Comparison of ENCODE assay signal across 8 cellular contexts in the genomic region with DNA sequence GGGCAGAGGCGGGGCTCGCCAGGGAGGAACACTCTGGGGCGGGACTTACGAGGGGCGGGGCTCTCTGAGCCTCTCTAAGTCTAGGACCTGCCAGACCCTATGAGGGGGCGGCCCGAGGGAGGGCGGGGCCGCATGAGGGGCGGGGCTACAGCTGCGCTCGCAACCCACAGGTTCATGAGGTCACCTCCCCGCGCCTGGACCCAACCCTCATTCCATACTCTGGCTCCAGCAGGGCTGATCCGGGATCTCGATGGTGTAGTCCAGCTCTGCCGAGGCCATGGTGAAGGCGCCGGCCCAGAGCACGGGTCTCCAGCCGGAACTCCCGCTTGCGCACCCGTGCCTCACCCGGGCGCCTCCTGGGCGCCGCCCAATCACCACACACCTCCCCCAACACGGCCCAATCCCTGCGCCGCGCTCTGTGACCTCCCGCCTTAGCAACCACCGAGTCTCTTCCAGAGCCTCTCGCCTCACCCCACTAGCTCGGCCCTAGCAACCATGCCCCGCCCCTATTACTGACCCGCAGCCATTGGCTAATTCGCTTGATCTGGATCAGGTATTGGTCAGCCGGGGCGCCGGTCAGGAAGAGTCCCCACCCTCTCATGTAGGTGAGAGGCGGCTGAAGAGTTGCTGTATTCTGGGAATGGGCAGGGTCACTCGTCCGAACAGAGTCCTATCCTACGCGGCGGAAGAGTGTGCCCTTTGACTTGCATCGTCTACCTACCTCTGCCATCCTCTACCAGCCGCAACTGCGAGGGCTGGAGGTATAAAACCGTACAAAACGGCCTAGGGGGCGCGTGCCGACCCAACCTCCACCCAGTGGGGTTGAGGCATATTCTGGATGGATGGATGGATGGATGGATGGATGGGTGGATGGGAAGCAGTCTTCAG. TPM values are rescaled to one million over a fixed set of nuclear protein-coding genes. Genes with fewer than 3 reads are reported as not detected.
DNase-seq lines count a peak whose midpoint lies in the region; ATAC-seq, FAIRE-seq and TF ChIP-seq lines count a peak whose summit lies in the region.

A gene (plus strand): TSS at position 602 of the 888 bp plus-strand sequence. CDS start 14,984 bp downstream, outside the sequence.
A gene (minus strand): TSS at position 369 of the 888 bp plus-strand sequence. CDS start 90 bp downstream, at position 279.

- H3K4me1 ChIP-seq in heart right ventricle (peaks cover 4 to 70% (median 30%) of the 10 kb centered on the region in 9 donors), upper lobe of left lung (peaks cover 39 to 62% (median 52%) of the 10 kb centered on the region in 4 donors)

- peak within 1 kb of the TSS; percentile 85 to 90 (median 85) for H3K4me3 Mint-ChIP-seq in T-cell

- peak; percentile 92 for ATAC-seq in HG02840 (IDR thresholded peaks at IDR 0.05; ENCODE audit: low FRiP score, unreplicated experiment)
- ATAC-seq in T-cell (replicated peaks in 1 of 4) = peak; percentile 91 to 94 (median 94)
- ATAC-seq in heart right ventricle = peak; percentile 96 to 98 (median 98)
- peak; percentile 97 to 99 for ATAC-seq in upper lobe of left lung (ENCODE audit: low FRiP score in 2 of 2)

- WGBS in heart right ventricle, 2 donors = 1 to 2% methylated on average over 55 to 56 of the region's 56 CpGs
- 2 to 4% methylated on average over 28 to 37 of the region's 56 CpGs for WGBS in upper lobe of left lung, 2 donors

- H3K4me1 Mint-ChIP-seq in T-cell = peaks cover 23 to 29% (median 26%) of the 10 kb centered on the region in 3 donors

- peaks cover 0 to 6% (median 0%) of the 10 kb centered on the region in 9 donors for H3K36me3 ChIP-seq in heart right ventricle
- H3K36me3 ChIP-seq in upper lobe of left lung = no peaks in the 10 kb centered on the region

- CTCF ChIA-PET in T-cell (lab: Charles Lee) = interaction anchor here in 1 of 2 donors (0.6 to 2.3 kb wide), 9 partner anchors 22 to 1082 kb away, joined by 3 to 13 read pairs (median 4); a partner anchor contains a TSS

- no peak for TF ChIP-seq EP300 in upper lobe of left lung (IDR thresholded peaks at IDR 0.05)

- DNase-seq in GM12892 (ENCODE audit: insufficient read length) (peak; percentile 91), NCI-H1436 (lab: John Stamatoyannopoulos, UW) (peak; percentile 99), T-cell (peak; percentile 87 to 97 (median 93)), amniotic epithelial cell (ENCODE audit: low read depth) (peak; percentile 99), heart right ventricle (peak; percentile 98 to 99), posterior cingulate gyrus (peak; percentile 96 to 100 (median 99)), upper lobe of left lung (peak; percentile 99 to 100)

- no peaks in the 10 kb centered on the region for H3K9me3 ChIP-seq in heart right ventricle
- no peaks in the 10 kb centered on the region for H3K9me3 ChIP-seq in upper lobe of left lung

- H3K36me3 Mint-ChIP-seq in T-cell = no peaks in the 10 kb centered on the region

- peak within 1 kb of the TSS; percentile 51 to 76 (median 62) for H3K4me3 ChIP-seq in heart right ventricle
- H3K4me3 ChIP-seq in upper lobe of left lung = peak within 1 kb of the TSS; percentile 42 to 66 (median 64)

- H3K9me3 Mint-ChIP-seq in T-cell = no peaks in the 10 kb centered on the region

- peak; percentile 97 for FAIRE-seq in GM12892 (lab: Jason Lieb, UNC)

- H3K27ac Mint-ChIP-seq in T-cell = peak within 1 kb of the TSS; percentile 76 to 89

- peak within 1 kb of the TSS; percentile 76 to 96 (median 92) for H3K27ac ChIP-seq in heart right ventricle
- H3K27ac ChIP-seq in upper lobe of left lung = peak within 1 kb of the TSS; percentile 92 to 98 (median 96)

- TF ChIP-seq CTCF in heart right ventricle (IDR thresholded peaks at IDR 0.05) (peak in 1 of 9 donors; percentile 12), upper lobe of left lung (IDR thresholded peaks at IDR 0.05) (no peak)

- H3K27me3 ChIP-seq in heart right ventricle (no peaks in the 10 kb centered on the region), upper lobe of left lung (no peaks in the 10 kb centered on the region)

- H3K27me3 Mint-ChIP-seq in T-cell = no peaks in the 10 kb centered on the region

- peak; percentile 55; the same call in 1 of the 2 replicates for TF ChIP-seq POLR2A in GM12892 (IDR thresholded peaks at IDR 0.05; ENCODE audit: low read depth, low read length)
- peak in 3 of 4 donors; percentile 64 to 92 (median 68) for TF ChIP-seq POLR2A in upper lobe of left lung (IDR thresholded peaks at IDR 0.05)

- intact Hi-C loops in heart right ventricle (cut with DNase I) = loop anchor here in 1 of 10 donors (5.0 kb wide), 1 partner anchor 42 kb away; no protein-coding TSS in a partner anchor
- intact Hi-C loops in posterior cingulate gyrus (cut with DNase I) = no loop called here

- POLR2A ChIA-PET in T-cell (lab: Charles Lee) = interaction anchor here (0.5 to 1.0 kb wide), 5 partner anchors 47 to 1715 kb away, joined by 3 to 7 read pairs (median 4); no protein-coding TSS in a partner anchor

RNA-seq across cellular contexts. Expression of the first gene that starts in this region (rescaled TPM):
- polyA plus RNA-seq in GM12892 (2012; ENCODE audit: missing spikeins) = 4.3 TPM
- total RNA-seq in T-cell (100 to 1,000 TPM in 1 of 5 donors, 10 to 100 TPM in 4; 49.5 to 102 (median 89.7) TPM), heart right ventricle (1 to 10 TPM in 3 of 10 donors, under 1 TPM in 2, not detected in 5; 0.62 to 3.3 (median 1.1) TPM), upper lobe of left lung (10 to 100 TPM in 4 of 6 donors, 1 to 10 TPM in 2; 4.6 to 29.3 (median 13.0) TPM)
- polyA plus RNA-seq in heart right ventricle = 1 to 10 TPM; 1.6 to 2.5 TPM

RNA-seq across cellular contexts. Expression of the second gene that starts in this region (rescaled TPM):
- polyA plus RNA-seq in GM12892 (2012; ENCODE audit: missing spikeins) = 9.0 TPM
- total RNA-seq in T-cell (1 to 10 TPM; 1.1 to 2.8 (median 2.2) TPM), heart right ventricle (10 to 100 TPM in 8 of 10 donors, 1 to 10 TPM in 2; 6.6 to 18.6 (median 12.2) TPM), upper lobe of left lung (10 to 100 TPM; 10.7 to 46.1 (median 19.7) TPM)
- 10 to 100 TPM in 1 of 2 donors, 1 to 10 TPM in 1; 8.7 to 21.0 TPM for polyA plus RNA-seq in heart right ventricle

Comparison
In these comparisons a context has a peak if more than half of its experiments do, and no peak if none do; other contexts are left out.
1. Peak in every context shown above with its lines: DNase-seq, ATAC-seq, H3K4me3 ChIP-seq and H3K27ac ChIP-seq.